24 cellular contexts compared by ENCODE assay signal in genomic region chr17:51188321-51188853, GRCh38.
"Had no signal": no experiment of that assay in that cellular context is flagged by ENCODE, and none has a peak within 500 bp of the region (broad histone marks: within the 10 kb centered on the region; RNA-seq: fewer than 3 reads in every experiment).

No MANE protein-coding gene starts in this region.

- H3K27me3 ChIP-seq: cardiac muscle cell, left lung, testis, vagina had no signal

- H3K4me2 ChIP-seq: smooth muscle cell had no signal

- H3K27me3 Mint-ChIP-seq: activated naive CD8-positive, alpha-beta T cell treated with anti-CD3 and anti-CD28 coated beads, Interleukin-2, amount 50 U/mL, for 24 hours; naive B cell had no signal

- H3K4me3 ChIP-seq: cardiac muscle cell, left lung, lung, smooth muscle cell, testis, vagina had no signal

- H3K9me3 ChIP-seq: left lung, testis, vagina had no signal

- H3K4me3 Mint-ChIP-seq: activated naive CD8-positive, alpha-beta T cell treated with anti-CD3 and anti-CD28 coated beads, Interleukin-2, amount 50 U/mL, for 24 hours; naive B cell; neural crest cell; WTC11 had no signal

- ATAC-seq: activated naive CD8-positive, alpha-beta T cell treated with anti-CD3 and anti-CD28 coated beads, Interleukin-2, amount 50 U/mL, for 24 hours; left lung; sciatic nerve; WTC11 had no signal

- H3K27ac ChIP-seq: cardiac muscle cell, epithelial cell of prostate, left lung, testis, vagina had no signal

- H3K4me1 ChIP-seq: left lung, testis, vagina had no signal

- H3K4me1 Mint-ChIP-seq: activated naive CD8-positive, alpha-beta T cell treated with anti-CD3 and anti-CD28 coated beads, Interleukin-2, amount 50 U/mL, for 24 hours; neural crest cell; WTC11 had no signal

- H3K27ac Mint-ChIP-seq: activated naive CD8-positive, alpha-beta T cell treated with anti-CD3 and anti-CD28 coated beads, Interleukin-2, amount 50 U/mL, for 24 hours; WTC11 had no signal

- H3K9me3 Mint-ChIP-seq: activated naive CD8-positive, alpha-beta T cell treated with anti-CD3 and anti-CD28 coated beads, Interleukin-2, amount 50 U/mL, for 24 hours; naive B cell; neural crest cell; WTC11 had no signal

- DNase-seq: activated effector memory CD4-positive, alpha-beta T cell treated with anti-CD3 and anti-CD28 coated beads, Interleukin-2, amount 50 U/mL, for 16 hours; activated naive CD4-positive, alpha-beta T cell treated with anti-CD3 and anti-CD28 coated beads, Interleukin-2, amount 50 U/mL, for 16 hours; activated naive CD8-positive, alpha-beta T cell treated with anti-CD3 and anti-CD28 coated beads, Interleukin-2, amount 50 U/mL, for 24 hours; foreskin melanocyte; glutamatergic neuron; hippocampal formation; kidney glomerular epithelial cell; left lung; naive B cell; occipital lobe; posterior cingulate gyrus; stimulated activated CD4-positive, alpha-beta T cell treated with anti-CD3 and anti-CD28 coated beads, Interleukin-2, amount 100 ng/mL, for 48 hours; stimulated activated CD8-positive, alpha-beta memory T cell treated with anti-CD3 and anti-CD28 coated beads, Interleukin-4, amount 100 ng/mL, for 48 hours; stimulated activated naive CD4-positive, alpha-beta T cell; testis; trophoblast cell had no signal
